1 cellular context compared by ENCODE assay signal in the genomic region with DNA sequence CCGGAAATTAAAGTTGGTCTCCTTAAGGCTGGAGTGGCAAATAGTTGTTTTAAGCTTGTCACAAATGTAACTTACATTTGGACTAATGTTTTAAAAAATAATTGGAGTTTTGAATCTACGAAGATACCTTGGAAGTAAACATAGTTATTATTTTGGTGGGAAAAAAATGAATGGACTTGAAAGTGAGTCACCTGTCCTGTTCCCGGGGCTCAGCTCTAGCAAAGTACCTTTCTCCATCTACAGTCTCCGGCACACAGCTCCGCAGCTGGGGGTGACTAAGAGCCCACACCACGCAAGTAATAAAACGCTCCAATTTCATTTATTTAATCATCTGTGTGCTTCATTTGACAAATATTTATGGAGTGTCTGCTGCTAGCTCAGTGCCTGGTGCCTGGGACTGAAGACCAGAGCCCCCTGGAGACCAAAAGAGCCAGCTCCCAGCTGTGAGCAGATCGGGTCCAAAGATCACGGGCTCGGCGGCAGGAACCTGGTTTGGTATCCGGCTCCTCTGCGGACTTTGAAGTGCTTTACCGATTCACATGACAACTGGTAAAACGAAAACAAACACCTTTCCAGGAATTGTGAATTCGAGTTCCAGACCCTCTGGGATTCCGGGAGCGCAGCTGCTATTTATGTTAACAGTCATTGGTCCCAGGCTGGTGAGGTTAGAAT.
TF ChIP-seq lines count a peak whose summit lies in the region.

No MANE protein-coding gene starts in this region.

TF ChIP-seq in HepG2, 621 proteins besides CTCF, POLR2A, EP300 and RAD21 (continues in another document):
- TF ChIP-seq, protein P1, sequence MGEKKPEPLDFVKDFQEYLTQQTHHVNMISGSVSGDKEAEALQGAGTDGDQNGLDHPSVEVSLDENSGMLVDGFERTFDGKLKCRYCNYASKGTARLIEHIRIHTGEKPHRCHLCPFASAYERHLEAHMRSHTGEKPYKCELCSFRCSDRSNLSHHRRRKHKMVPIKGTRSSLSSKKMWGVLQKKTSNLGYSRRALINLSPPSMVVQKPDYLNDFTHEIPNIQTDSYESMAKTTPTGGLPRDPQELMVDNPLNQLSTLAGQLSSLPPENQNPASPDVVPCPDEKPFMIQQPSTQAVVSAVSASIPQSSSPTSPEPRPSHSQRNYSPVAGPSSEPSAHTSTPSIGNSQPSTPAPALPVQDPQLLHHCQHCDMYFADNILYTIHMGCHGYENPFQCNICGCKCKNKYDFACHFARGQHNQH (CRISPR knock-in tag; IDR thresholded peaks at IDR 0.05) = peak; percentile 77
- TF ChIP-seq ZNF441 (CRISPR knock-in tag; IDR thresholded peaks at IDR 0.05; ENCODE audit: borderline replicate concordance) = 0 out of 2 replicates have a peak, but pooled peaks have one; percentile 74
- 0 out of 2 replicates have a peak, but pooled peaks have one; percentile 24 for TF ChIP-seq ZMAT3 (CRISPR knock-in tag; conservative IDR thresholded peaks at IDR 0.05)
- TF ChIP-seq HNF4A (CRISPR knock-in tag; IDR thresholded peaks at IDR 0.05) = peak; percentile 99
- TF ChIP-seq, protein P2, sequence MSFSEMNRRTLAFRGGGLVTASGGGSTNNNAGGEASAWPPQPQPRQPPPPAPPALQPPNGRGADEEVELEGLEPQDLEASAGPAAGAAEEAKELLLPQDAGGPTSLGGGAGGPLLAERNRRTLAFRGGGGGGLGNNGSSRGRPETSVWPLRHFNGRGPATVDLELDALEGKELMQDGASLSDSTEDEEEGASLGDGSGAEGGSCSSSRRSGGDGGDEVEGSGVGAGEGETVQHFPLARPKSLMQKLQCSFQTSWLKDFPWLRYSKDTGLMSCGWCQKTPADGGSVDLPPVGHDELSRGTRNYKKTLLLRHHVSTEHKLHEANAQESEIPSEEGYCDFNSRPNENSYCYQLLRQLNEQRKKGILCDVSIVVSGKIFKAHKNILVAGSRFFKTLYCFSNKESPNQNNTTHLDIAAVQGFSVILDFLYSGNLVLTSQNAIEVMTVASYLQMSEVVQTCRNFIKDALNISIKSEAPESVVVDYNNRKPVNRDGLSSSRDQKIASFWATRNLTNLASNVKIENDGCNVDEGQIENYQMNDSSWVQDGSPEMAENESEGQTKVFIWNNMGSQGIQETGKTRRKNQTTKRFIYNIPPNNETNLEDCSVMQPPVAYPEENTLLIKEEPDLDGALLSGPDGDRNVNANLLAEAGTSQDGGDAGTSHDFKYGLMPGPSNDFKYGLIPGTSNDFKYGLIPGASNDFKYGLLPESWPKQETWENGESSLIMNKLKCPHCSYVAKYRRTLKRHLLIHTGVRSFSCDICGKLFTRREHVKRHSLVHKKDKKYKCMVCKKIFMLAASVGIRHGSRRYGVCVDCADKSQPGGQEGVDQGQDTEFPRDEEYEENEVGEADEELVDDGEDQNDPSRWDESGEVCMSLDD (CRISPR knock-in tag; IDR thresholded peaks at IDR 0.05; ENCODE audit: borderline replicate concordance) = 0 out of 2 replicates have a peak, but pooled peaks have one; percentile 17
- TF ChIP-seq ZNF883 (CRISPR knock-in tag; IDR thresholded peaks at IDR 0.05; ENCODE audit: not compliant biosample characterization) = no peak
- TF ChIP-seq ZNF232 (CRISPR knock-in tag; IDR thresholded peaks at IDR 0.05; ENCODE audit: borderline replicate concordance) = peak; percentile 74; the same call in 1 of the 2 replicates
- TF ChIP-seq KDM4B (CRISPR knock-in tag; IDR thresholded peaks at IDR 0.05) = peak; percentile 51
- no peak for TF ChIP-seq EED (CRISPR knock-in tag; IDR thresholded peaks at IDR 0.05)
- peak; percentile 50; the same call in 1 of the 2 replicates for TF ChIP-seq ZNF350 (CRISPR knock-in tag; IDR thresholded peaks at IDR 0.05; ENCODE audit: borderline replicate concordance, low read depth)
- peak; percentile 70; the same call in 1 of the 2 replicates for TF ChIP-seq RCOR2 (CRISPR knock-in tag; IDR thresholded peaks at IDR 0.05)
- TF ChIP-seq ZSCAN9 (CRISPR knock-in tag; IDR thresholded peaks at IDR 0.05; ENCODE audit: borderline replicate concordance) = peak; percentile 73; the same call in 1 of the 2 replicates
- no peak; the same call in 1 of the 2 replicates for TF ChIP-seq ZNF746 (CRISPR knock-in tag; IDR thresholded peaks at IDR 0.05)
- TF ChIP-seq CHCHD3 (CRISPR knock-in tag; IDR thresholded peaks at IDR 0.05) = no peak
- no peak for TF ChIP-seq HNRNPH1 (optimal IDR thresholded peaks at IDR 0.05; ENCODE audit: low read depth, low read length)
- TF ChIP-seq, protein P3, sequence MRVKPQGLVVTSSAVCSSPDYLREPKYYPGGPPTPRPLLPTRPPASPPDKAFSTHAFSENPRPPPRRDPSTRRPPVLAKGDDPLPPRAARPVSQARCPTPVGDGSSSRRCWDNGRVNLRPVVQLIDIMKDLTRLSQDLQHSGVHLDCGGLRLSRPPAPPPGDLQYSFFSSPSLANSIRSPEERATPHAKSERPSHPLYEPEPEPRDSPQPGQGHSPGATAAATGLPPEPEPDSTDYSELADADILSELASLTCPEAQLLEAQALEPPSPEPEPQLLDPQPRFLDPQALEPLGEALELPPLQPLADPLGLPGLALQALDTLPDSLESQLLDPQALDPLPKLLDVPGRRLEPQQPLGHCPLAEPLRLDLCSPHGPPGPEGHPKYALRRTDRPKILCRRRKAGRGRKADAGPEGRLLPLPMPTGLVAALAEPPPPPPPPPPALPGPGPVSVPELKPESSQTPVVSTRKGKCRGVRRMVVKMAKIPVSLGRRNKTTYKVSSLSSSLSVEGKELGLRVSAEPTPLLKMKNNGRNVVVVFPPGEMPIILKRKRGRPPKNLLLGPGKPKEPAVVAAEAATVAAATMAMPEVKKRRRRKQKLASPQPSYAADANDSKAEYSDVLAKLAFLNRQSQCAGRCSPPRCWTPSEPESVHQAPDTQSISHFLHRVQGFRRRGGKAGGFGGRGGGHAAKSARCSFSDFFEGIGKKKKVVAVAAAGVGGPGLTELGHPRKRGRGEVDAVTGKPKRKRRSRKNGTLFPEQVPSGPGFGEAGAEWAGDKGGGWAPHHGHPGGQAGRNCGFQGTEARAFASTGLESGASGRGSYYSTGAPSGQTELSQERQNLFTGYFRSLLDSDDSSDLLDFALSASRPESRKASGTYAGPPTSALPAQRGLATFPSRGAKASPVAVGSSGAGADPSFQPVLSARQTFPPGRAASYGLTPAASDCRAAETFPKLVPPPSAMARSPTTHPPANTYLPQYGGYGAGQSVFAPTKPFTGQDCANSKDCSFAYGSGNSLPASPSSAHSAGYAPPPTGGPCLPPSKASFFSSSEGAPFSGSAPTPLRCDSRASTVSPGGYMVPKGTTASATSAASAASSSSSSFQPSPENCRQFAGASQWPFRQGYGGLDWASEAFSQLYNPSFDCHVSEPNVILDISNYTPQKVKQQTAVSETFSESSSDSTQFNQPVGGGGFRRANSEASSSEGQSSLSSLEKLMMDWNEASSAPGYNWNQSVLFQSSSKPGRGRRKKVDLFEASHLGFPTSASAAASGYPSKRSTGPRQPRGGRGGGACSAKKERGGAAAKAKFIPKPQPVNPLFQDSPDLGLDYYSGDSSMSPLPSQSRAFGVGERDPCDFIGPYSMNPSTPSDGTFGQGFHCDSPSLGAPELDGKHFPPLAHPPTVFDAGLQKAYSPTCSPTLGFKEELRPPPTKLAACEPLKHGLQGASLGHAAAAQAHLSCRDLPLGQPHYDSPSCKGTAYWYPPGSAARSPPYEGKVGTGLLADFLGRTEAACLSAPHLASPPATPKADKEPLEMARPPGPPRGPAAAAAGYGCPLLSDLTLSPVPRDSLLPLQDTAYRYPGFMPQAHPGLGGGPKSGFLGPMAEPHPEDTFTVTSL (CRISPR knock-in tag; IDR thresholded peaks at IDR 0.05; ENCODE audit: borderline replicate concordance) = peak; percentile 46; the same call in 1 of the 2 replicates
- peak; percentile 33; the same call in 1 of the 2 replicates for TF ChIP-seq ELF1 (CRISPR knock-in tag; IDR thresholded peaks at IDR 0.05)
- peak; percentile 99 for TF ChIP-seq TBL1XR1 (IDR thresholded peaks at IDR 0.05; ENCODE audit: borderline replicate concordance, low read length, partially characterized antibody)
- TF ChIP-seq ZNF501 (CRISPR knock-in tag; IDR thresholded peaks at IDR 0.05) = peak; percentile 59; the same call in 1 of the 2 replicates
- TF ChIP-seq ZNF563 (CRISPR knock-in tag; IDR thresholded peaks at IDR 0.05) = 0 out of 2 replicates have a peak, but pooled peaks have one; percentile 30
- TF ChIP-seq, protein P4, sequence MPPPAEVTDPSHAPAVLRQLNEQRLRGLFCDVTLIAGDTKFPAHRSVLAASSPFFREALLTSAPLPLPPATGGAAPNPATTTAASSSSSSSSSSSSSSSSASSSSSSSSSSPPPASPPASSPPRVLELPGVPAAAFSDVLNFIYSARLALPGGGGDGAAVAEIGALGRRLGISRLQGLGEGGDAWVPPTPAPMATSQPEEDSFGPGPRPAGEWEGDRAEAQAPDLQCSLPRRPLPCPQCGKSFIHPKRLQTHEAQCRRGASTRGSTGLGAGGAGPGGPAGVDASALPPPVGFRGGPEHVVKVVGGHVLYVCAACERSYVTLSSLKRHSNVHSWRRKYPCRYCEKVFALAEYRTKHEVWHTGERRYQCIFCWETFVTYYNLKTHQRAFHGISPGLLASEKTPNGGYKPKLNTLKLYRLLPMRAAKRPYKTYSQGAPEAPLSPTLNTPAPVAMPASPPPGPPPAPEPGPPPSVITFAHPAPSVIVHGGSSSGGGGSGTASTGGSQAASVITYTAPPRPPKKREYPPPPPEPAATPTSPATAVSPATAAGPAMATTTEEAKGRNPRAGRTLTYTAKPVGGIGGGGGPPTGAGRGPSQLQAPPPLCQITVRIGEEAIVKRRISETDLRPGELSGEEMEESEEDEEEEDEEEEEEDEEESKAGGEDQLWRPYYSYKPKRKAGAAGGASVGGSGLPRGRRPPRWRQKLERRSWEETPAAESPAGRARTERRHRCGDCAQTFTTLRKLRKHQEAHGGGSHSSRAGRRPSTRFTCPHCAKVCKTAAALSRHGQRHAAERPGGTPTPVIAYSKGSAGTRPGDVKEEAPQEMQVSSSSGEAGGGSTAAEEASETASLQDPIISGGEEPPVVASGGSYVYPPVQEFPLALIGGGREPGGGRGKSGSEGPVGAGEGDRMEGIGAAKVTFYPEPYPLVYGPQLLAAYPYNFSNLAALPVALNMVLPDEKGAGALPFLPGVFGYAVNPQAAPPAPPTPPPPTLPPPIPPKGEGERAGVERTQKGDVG (CRISPR knock-in tag; IDR thresholded peaks at IDR 0.05; ENCODE audit: borderline replicate concordance) = peak; percentile 43; the same call in 1 of the 2 replicates
- TF ChIP-seq NR2F6 (IDR thresholded peaks at IDR 0.05) = 0 out of 2 replicates have a peak, but pooled peaks have one; percentile 45
- peak; percentile 72 for TF ChIP-seq NR2F6 (CRISPR knock-in tag; IDR thresholded peaks at IDR 0.05)
- TF ChIP-seq ZC3H13 (CRISPR knock-in tag; IDR thresholded peaks at IDR 0.05) = no peak
- TF ChIP-seq, protein P5, sequence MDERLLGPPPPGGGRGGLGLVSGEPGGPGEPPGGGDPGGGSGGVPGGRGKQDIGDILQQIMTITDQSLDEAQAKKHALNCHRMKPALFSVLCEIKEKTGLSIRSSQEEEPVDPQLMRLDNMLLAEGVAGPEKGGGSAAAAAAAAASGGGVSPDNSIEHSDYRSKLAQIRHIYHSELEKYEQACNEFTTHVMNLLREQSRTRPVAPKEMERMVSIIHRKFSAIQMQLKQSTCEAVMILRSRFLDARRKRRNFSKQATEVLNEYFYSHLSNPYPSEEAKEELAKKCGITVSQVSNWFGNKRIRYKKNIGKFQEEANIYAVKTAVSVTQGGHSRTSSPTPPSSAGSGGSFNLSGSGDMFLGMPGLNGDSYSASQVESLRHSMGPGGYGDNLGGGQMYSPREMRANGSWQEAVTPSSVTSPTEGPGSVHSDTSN (CRISPR knock-in tag; IDR thresholded peaks at IDR 0.05) = no peak
- no peak for TF ChIP-seq ZNF761 (CRISPR knock-in tag; conservative IDR thresholded peaks at IDR 0.05)
- TF ChIP-seq SIX1 (CRISPR knock-in tag; IDR thresholded peaks at IDR 0.05; ENCODE audit: borderline replicate concordance) = peak; percentile 49; the same call in 1 of the 2 replicates
- TF ChIP-seq PHF21A (CRISPR knock-in tag; IDR thresholded peaks at IDR 0.05) = peak; percentile 91
- peak; percentile 83 for TF ChIP-seq ASH2L (IDR thresholded peaks at IDR 0.05; ENCODE audit: insufficient read length, low read depth, low read length)
- TF ChIP-seq, protein P6, sequence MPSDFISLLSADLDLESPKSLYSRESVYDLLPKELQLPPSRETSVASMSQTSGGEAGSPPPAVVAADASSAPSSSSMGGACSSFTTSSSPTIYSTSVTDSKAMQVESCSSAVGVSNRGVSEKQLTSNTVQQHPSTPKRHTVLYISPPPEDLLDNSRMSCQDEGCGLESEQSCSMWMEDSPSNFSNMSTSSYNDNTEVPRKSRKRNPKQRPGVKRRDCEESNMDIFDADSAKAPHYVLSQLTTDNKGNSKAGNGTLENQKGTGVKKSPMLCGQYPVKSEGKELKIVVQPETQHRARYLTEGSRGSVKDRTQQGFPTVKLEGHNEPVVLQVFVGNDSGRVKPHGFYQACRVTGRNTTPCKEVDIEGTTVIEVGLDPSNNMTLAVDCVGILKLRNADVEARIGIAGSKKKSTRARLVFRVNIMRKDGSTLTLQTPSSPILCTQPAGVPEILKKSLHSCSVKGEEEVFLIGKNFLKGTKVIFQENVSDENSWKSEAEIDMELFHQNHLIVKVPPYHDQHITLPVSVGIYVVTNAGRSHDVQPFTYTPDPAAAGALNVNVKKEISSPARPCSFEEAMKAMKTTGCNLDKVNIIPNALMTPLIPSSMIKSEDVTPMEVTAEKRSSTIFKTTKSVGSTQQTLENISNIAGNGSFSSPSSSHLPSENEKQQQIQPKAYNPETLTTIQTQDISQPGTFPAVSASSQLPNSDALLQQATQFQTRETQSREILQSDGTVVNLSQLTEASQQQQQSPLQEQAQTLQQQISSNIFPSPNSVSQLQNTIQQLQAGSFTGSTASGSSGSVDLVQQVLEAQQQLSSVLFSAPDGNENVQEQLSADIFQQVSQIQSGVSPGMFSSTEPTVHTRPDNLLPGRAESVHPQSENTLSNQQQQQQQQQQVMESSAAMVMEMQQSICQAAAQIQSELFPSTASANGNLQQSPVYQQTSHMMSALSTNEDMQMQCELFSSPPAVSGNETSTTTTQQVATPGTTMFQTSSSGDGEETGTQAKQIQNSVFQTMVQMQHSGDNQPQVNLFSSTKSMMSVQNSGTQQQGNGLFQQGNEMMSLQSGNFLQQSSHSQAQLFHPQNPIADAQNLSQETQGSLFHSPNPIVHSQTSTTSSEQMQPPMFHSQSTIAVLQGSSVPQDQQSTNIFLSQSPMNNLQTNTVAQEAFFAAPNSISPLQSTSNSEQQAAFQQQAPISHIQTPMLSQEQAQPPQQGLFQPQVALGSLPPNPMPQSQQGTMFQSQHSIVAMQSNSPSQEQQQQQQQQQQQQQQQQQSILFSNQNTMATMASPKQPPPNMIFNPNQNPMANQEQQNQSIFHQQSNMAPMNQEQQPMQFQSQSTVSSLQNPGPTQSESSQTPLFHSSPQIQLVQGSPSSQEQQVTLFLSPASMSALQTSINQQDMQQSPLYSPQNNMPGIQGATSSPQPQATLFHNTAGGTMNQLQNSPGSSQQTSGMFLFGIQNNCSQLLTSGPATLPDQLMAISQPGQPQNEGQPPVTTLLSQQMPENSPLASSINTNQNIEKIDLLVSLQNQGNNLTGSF (CRISPR knock-in tag; IDR thresholded peaks at IDR 0.05) = no peak
- TF ChIP-seq MED1 (CRISPR knock-in tag; IDR thresholded peaks at IDR 0.05) = peak; percentile 93
- TF ChIP-seq, protein P7, sequence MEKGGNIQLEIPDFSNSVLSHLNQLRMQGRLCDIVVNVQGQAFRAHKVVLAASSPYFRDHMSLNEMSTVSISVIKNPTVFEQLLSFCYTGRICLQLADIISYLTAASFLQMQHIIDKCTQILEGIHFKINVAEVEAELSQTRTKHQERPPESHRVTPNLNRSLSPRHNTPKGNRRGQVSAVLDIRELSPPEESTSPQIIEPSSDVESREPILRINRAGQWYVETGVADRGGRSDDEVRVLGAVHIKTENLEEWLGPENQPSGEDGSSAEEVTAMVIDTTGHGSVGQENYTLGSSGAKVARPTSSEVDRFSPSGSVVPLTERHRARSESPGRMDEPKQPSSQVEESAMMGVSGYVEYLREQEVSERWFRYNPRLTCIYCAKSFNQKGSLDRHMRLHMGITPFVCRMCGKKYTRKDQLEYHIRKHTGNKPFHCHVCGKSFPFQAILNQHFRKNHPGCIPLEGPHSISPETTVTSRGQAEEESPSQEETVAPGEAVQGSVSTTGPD (CRISPR knock-in tag; IDR thresholded peaks at IDR 0.05) = peak; percentile 85
- TF ChIP-seq EZH2 (conservative IDR thresholded peaks at IDR 0.05; ENCODE audit: low read depth, low read length) = no peak
- no peak for TF ChIP-seq NR2F2 (IDR thresholded peaks at IDR 0.05; ENCODE audit: borderline replicate concordance, low read depth)
